1 cellular context compared by ENCODE assay signal in the genomic region with DNA sequence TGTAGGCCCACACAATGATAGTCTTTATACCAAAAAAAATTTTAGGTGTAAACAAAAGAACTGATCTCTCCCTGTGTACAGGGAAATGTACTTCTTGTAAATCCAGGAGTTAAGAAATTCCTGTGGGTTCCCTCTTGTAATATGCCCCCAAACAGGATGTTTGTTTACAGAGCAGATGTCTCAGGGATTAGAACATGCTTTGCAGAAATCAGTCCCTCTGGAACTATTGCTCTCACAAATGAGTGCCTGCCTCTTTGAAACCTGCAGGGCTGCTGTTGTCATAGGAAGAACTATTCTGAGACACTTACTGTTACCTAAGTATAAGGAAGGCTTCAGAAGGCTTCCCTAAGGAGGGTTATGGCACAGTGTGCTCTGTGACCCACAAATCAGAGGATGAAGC.
TF ChIP-seq lines count a peak whose summit lies in the region.

No MANE protein-coding gene starts in this region.

TF ChIP-seq in HepG2, 621 proteins besides CTCF, POLR2A, EP300 and RAD21:
- no peak for TF ChIP-seq ZNF567 (CRISPR knock-in tag; IDR thresholded peaks at IDR 0.05; ENCODE audit: borderline replicate concordance)
- TF ChIP-seq, protein P1, sequence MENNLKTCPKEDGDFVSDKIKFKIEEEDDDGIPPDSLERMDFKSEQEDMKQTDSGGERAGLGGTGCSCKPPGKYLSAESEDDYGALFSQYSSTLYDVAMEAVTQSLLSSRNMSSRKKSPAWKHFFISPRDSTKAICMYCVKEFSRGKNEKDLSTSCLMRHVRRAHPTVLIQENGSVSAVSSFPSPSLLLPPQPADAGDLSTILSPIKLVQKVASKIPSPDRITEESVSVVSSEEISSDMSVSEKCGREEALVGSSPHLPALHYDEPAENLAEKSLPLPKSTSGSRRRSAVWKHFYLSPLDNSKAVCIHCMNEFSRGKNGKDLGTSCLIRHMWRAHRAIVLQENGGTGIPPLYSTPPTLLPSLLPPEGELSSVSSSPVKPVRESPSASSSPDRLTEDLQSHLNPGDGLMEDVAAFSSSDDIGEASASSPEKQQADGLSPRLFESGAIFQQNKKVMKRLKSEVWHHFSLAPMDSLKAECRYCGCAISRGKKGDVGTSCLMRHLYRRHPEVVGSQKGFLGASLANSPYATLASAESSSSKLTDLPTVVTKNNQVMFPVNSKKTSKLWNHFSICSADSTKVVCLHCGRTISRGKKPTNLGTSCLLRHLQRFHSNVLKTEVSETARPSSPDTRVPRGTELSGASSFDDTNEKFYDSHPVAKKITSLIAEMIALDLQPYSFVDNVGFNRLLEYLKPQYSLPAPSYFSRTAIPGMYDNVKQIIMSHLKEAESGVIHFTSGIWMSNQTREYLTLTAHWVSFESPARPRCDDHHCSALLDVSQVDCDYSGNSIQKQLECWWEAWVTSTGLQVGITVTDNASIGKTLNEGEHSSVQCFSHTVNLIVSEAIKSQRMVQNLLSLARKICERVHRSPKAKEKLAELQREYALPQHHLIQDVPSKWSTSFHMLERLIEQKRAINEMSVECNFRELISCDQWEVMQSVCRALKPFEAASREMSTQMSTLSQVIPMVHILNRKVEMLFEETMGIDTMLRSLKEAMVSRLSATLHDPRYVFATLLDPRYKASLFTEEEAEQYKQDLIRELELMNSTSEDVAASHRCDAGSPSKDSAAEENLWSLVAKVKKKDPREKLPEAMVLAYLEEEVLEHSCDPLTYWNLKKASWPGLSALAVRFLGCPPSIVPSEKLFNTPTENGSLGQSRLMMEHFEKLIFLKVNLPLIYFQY (CRISPR knock-in tag; IDR thresholded peaks at IDR 0.05; ENCODE audit: borderline replicate concordance): no peak
- no peak for TF ChIP-seq TEAD2 (CRISPR knock-in tag; IDR thresholded peaks at IDR 0.05)
- TF ChIP-seq HMG20B (CRISPR knock-in tag; conservative IDR thresholded peaks at IDR 0.05): no peak
- TF ChIP-seq ZNF317 (CRISPR knock-in tag; IDR thresholded peaks at IDR 0.05): no peak
- TF ChIP-seq KDM6A (CRISPR knock-in tag; IDR thresholded peaks at IDR 0.05; ENCODE audit: low read depth): no peak
- no peak for TF ChIP-seq TSC22D2 (CRISPR knock-in tag; IDR thresholded peaks at IDR 0.05; ENCODE audit: borderline replicate concordance)
- no peak for TF ChIP-seq ZFP36L2 (CRISPR knock-in tag; IDR thresholded peaks at IDR 0.05)
- no peak for TF ChIP-seq KMT2B (CRISPR knock-in tag; IDR thresholded peaks at IDR 0.05)
- no peak for TF ChIP-seq SYNCRIP (IDR thresholded peaks at IDR 0.05; ENCODE audit: insufficient read depth, low read depth, low read length)
